Comparison of ENCODE assay signal across 8 cellular contexts in the genomic region with DNA sequence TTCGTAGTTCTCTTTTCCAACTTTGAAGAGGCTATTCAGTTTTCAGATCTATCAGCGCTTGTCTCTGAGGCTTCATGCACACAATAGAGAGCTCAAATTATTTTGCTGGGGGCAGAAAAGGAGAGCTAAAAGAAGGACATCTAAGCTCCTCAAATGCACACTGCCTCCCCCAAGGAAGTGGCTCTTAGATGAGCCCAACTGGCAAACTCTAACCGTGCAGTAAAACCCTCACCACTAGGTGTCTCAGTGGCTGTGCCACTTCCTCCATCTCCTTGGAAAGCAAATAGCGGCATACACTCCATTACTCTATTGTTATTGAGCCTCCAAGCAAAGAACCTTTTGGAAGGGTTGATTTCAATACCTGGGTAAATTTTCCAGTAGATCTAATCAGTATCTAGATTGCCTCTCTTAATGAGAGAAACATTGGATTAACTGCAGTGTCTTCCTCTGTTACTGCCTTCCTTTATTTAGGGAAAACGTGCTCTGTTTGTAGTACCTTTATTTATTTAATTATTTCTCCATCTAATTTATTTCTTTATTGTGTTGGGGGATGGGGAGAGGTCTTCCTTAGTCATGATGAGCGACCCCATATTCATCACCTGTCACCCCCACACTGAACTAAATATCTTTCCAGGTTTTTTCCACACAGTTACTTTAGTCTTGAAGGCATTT. TPM values are rescaled to one million over a fixed set of nuclear protein-coding genes. Genes with fewer than 3 reads are reported as not detected.
DNase-seq lines count a peak whose midpoint lies in the region; ATAC-seq and TF ChIP-seq lines count a peak whose summit lies in the region.

No MANE protein-coding gene starts in this region.

- DNase-seq in GM10248 (ENCODE audit: extremely low spot score) (peak; percentile 72), NCI-H345 (lab: John Stamatoyannopoulos, UW) (peak; percentile 85), cerebellum (ENCODE audit: low spot score) (peak; percentile 73), kidney glomerular epithelial cell (lab: John Stamatoyannopoulos, UW) (peak; percentile 90), mesenteric fat pad (ENCODE audit: low spot score) (no peak)
- peak; percentile 50 for DNase-seq in activated CD4-positive, CD25-positive, alpha-beta regulatory T cell treated with anti-CD3 and anti-CD28 coated beads, Interleukin-2, amount 50 U/mL, for 16 hours (ENCODE audit: low read depth, low spot score)
- peak; percentile 58 to 71 for DNase-seq in stimulated activated CD4-positive, alpha-beta T cell treated with anti-CD3 and anti-CD28 coated beads, Interleukin-2, amount 100 ng/mL, for 24 hours

- peak; percentile 64 for ATAC-seq in HG03159 (IDR thresholded peaks at IDR 0.05; ENCODE audit: unreplicated experiment)

- CTCF ChIA-PET in GM10248 (lab: Yijun Ruan, JAX): interaction anchor here (0.5 to 3.1 kb wide), 37 partner anchors 8 to 513 kb away, joined by 3 to 18 read pairs (median 4); a partner anchor contains a TSS

- POLR2A ChIA-PET in GM10248 (lab: Yijun Ruan, JAX): no interaction called here

- peak; percentile 92 for TF ChIP-seq CTCF in GM10248 (IDR thresholded peaks at IDR 0.05; ENCODE audit: control extremely low read depth, extremely low read depth, low read depth, missing control alignments)

RNA-seq across cellular contexts. Expression of a gene that starts 9.2 kb away (rescaled TPM):
- total RNA-seq in cerebellum (446 TPM), mesenteric fat pad (205 TPM)
